ENCODE assay signal across 8 cellular contexts in the genomic region with DNA sequence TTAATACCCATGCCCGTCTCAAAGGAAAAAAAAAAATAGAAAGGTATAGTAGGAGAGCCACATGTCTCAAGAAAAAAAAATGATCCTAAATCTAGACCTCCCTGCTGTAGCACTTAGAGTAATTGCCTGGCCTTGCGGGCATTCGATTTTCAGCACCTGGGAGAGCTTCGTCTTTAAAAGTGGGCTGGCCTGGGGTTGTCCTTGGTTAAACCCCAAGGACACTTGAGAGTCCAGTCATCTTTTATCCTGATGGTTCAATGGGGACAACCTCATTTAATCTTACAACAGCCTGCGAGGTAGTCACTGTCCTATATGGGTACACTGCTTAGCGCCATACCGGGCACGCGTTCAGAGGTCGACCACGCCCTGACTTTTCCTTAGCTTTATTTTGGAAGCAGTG.
DNase-seq lines count a peak whose midpoint lies in the region; ATAC-seq lines count a peak whose summit lies in the region.

No MANE protein-coding gene starts in this region.

- H3K27me3 Mint-ChIP-seq in central memory CD8-positive, alpha-beta T cell, result peaks cover 93% of the 10 kb centered on the region

- peaks cover 2% of the 10 kb centered on the region for H3K36me3 Mint-ChIP-seq in central memory CD8-positive, alpha-beta T cell (ENCODE audit: insufficient read depth)

- ATAC-seq in HG03135 (IDR thresholded peaks at IDR 0.05; ENCODE audit: unreplicated experiment) (peak; percentile 2), GM18858 (IDR thresholded peaks at IDR 0.05; ENCODE audit: unreplicated experiment) (no peak), GM19452 (IDR thresholded peaks at IDR 0.05; ENCODE audit: unreplicated experiment) (no peak)
- no peak for ATAC-seq in central memory CD8-positive, alpha-beta T cell (replicated peaks; ENCODE audit: extremely low read depth, poor library complexity, severe bottlenecking)

- H3K36me3 ChIP-seq in mucosa of stomach (ENCODE audit: control insufficient read depth, insufficient read depth, low read length), result no peaks in the 10 kb centered on the region

- peaks cover 23% of the 10 kb centered on the region for H3K4me1 ChIP-seq in mucosa of stomach (ENCODE audit: control insufficient read depth, insufficient read depth, low read length)

- peak; percentile 16 for DNase-seq in EH (ENCODE audit: low read depth)
- no peak for DNase-seq in central memory CD8-positive, alpha-beta T cell (ENCODE audit: low spot score in 2 of 2)
- DNase-seq in NCI-H345 treated with DMSO at 0.1 percent for 48 hours (lab: John Stamatoyannopoulos, UW; ENCODE audit: unreplicated experiment), result no peak
- no peak for DNase-seq in stimulated activated CD4-positive, alpha-beta T cell treated with anti-CD3 and anti-CD28 coated beads, Interleukin-4, amount 100 ng/mL, for 1 hour

- H3K4me3 ChIP-seq in mucosa of stomach (ENCODE audit: low read length), result peak overlapping the region; percentile 28

- H3K9ac ChIP-seq in mucosa of stomach (ENCODE audit: low read length), result no peak overlapping the region

- peaks cover 31% of the 10 kb centered on the region for H3K4me1 Mint-ChIP-seq in central memory CD8-positive, alpha-beta T cell

- peak overlapping the region; percentile 73 for H3K4me3 Mint-ChIP-seq in central memory CD8-positive, alpha-beta T cell

- no peaks in the 10 kb centered on the region for H3K9me3 ChIP-seq in mucosa of stomach (ENCODE audit: control insufficient read depth, low read length)

- H3K9me3 Mint-ChIP-seq in central memory CD8-positive, alpha-beta T cell, result no peaks in the 10 kb centered on the region

- H3K27ac Mint-ChIP-seq in central memory CD8-positive, alpha-beta T cell (ENCODE audit: low read depth), result no peak overlapping the region

- H3K27me3 ChIP-seq in mucosa of stomach (ENCODE audit: control insufficient read depth, insufficient read depth, low read length), result peaks cover 29% of the 10 kb centered on the region
